Comparison of ENCODE assay signal across 18 cellular contexts in genomic region chr2:18479901-18480369, GRCh38.
DNase-seq lines count a peak whose midpoint lies in the region; ATAC-seq and TF ChIP-seq lines count a peak whose summit lies in the region.
"Had no signal": no experiment of that assay in that cellular context is flagged by ENCODE, and none has a peak within 500 bp of the region (broad histone marks: within the 10 kb centered on the region; RNA-seq: fewer than 3 reads in every experiment).

No MANE protein-coding gene starts in this region.

- no peak overlapping the region for H3K4me3 Mint-ChIP-seq in activated naive CD8-positive, alpha-beta T cell treated with anti-CD3 and anti-CD28 coated beads, Interleukin-2, amount 50 U/mL, for 24 hours
- H3K4me3 Mint-ChIP-seq in T-cell = no peak overlapping the region
- no peak overlapping the region for H3K4me3 Mint-ChIP-seq in naive thymus-derived CD4-positive, alpha-beta T cell
- H3K4me3 Mint-ChIP-seq: B cell; naive thymus-derived CD8-positive, alpha-beta T cell had no signal

- H3K27ac ChIP-seq in gastrocnemius medialis = peak overlapping the region in 1 of 4 donors; percentile 48
- no peak overlapping the region for H3K27ac ChIP-seq in naive thymus-derived CD4-positive, alpha-beta T cell (ENCODE audit: low read depth, low read length)
- H3K27ac ChIP-seq: prostate gland, RWPE1 had no signal

- TF ChIP-seq POLR2A in gastrocnemius medialis (IDR thresholded peaks at IDR 0.05) = no peak

- H3K27me3 Mint-ChIP-seq in activated naive CD8-positive, alpha-beta T cell treated with anti-CD3 and anti-CD28 coated beads, Interleukin-2, amount 50 U/mL, for 24 hours = peaks cover 4% of the 10 kb centered on the region
- H3K27me3 Mint-ChIP-seq in T-cell = peaks cover 2 to 9% of the 10 kb centered on the region in 2 donors
- H3K27me3 Mint-ChIP-seq in naive thymus-derived CD4-positive, alpha-beta T cell = peaks cover 0 to 9% (median 0%) of the 10 kb centered on the region in 5 donors

- H3K27ac Mint-ChIP-seq in activated naive CD8-positive, alpha-beta T cell treated with anti-CD3 and anti-CD28 coated beads, Interleukin-2, amount 50 U/mL, for 24 hours = no peak overlapping the region
- no peak overlapping the region for H3K27ac Mint-ChIP-seq in T-cell
- no peak overlapping the region for H3K27ac Mint-ChIP-seq in naive thymus-derived CD4-positive, alpha-beta T cell
- H3K27ac Mint-ChIP-seq: B cell; naive thymus-derived CD8-positive, alpha-beta T cell had no signal

- H3K9me3 ChIP-seq in adipocyte (ENCODE audit: control insufficient read depth, low read length) = no peaks in the 10 kb centered on the region
- H3K9me3 ChIP-seq in gastrocnemius medialis = no peaks in the 10 kb centered on the region
- H3K9me3 ChIP-seq in naive thymus-derived CD4-positive, alpha-beta T cell (ENCODE audit: control insufficient read depth in 2 of 3, low read length in 3 of 3) = no peaks in the 10 kb centered on the region
- H3K9me3 ChIP-seq: prostate gland had no signal

- H3K27me3 ChIP-seq in adipocyte (replicated peaks; ENCODE audit: control insufficient read depth, insufficient read depth, low read length) = no peaks in the 10 kb centered on the region
- H3K27me3 ChIP-seq in gastrocnemius medialis = no peaks in the 10 kb centered on the region
- no peaks in the 10 kb centered on the region for H3K27me3 ChIP-seq in naive thymus-derived CD4-positive, alpha-beta T cell (ENCODE audit: control insufficient read depth in 2 of 2, insufficient read depth in 2 of 2, low read length in 2 of 2)

- ATAC-seq in left cardiac atrium (peak; percentile 80 to 88), gastrocnemius medialis (peak; percentile 55 to 78), T-cell (replicated peaks in 1 of 4) (no peak)
- no peak for ATAC-seq in activated naive CD8-positive, alpha-beta T cell treated with anti-CD3 and anti-CD28 coated beads, Interleukin-2, amount 50 U/mL, for 24 hours
- ATAC-seq in naive thymus-derived CD4-positive, alpha-beta T cell = no peak
- ATAC-seq: naive thymus-derived CD8-positive, alpha-beta T cell had no signal

- H3K9ac ChIP-seq in adipocyte (ENCODE audit: low read length) = peak overlapping the region; percentile 65

- DNase-seq in AG20443 (ENCODE audit: low spot score) (peak; percentile 65), adipocyte (ENCODE audit: low read depth) (peak; percentile 42), left cardiac atrium (no peak), gastrocnemius medialis (peak; percentile 35 to 74), T-cell (no peak), LoVo (ENCODE audit: low spot score) (no peak)
- DNase-seq in activated naive CD8-positive, alpha-beta T cell treated with anti-CD3 and anti-CD28 coated beads, Interleukin-2, amount 50 U/mL, for 24 hours = no peak
- DNase-seq in naive thymus-derived CD4-positive, alpha-beta T cell = no peak
- DNase-seq: activated CD4-positive, alpha-beta T cell treated with anti-CD3 and anti-CD28 coated beads, Interleukin-2, amount 50 U/mL, for 4 hours; COR-L47; hypothalamus; KBM-7; mesendoderm; naive thymus-derived CD8-positive, alpha-beta T cell; NCI-H1930 had no signal

- H3K4me3 ChIP-seq in adipocyte (ENCODE audit: low read length) (peak overlapping the region; percentile 42), gastrocnemius medialis (no peak overlapping the region)
- H3K4me3 ChIP-seq in naive thymus-derived CD4-positive, alpha-beta T cell (ENCODE audit: low read length) = no peak overlapping the region
- H3K4me3 ChIP-seq: prostate gland had no signal

- H3K36me3 Mint-ChIP-seq in activated naive CD8-positive, alpha-beta T cell treated with anti-CD3 and anti-CD28 coated beads, Interleukin-2, amount 50 U/mL, for 24 hours (ENCODE audit: low read depth) = no peaks in the 10 kb centered on the region
- no peaks in the 10 kb centered on the region for H3K36me3 Mint-ChIP-seq in T-cell
- H3K36me3 Mint-ChIP-seq in naive thymus-derived CD4-positive, alpha-beta T cell = no peaks in the 10 kb centered on the region
- H3K36me3 Mint-ChIP-seq: naive thymus-derived CD8-positive, alpha-beta T cell had no signal

- no peaks in the 10 kb centered on the region for H3K36me3 ChIP-seq in adipocyte (ENCODE audit: control insufficient read depth, insufficient read depth, low read length, severe bottlenecking)
- no peaks in the 10 kb centered on the region for H3K36me3 ChIP-seq in gastrocnemius medialis
- H3K36me3 ChIP-seq in naive thymus-derived CD4-positive, alpha-beta T cell (ENCODE audit: control insufficient read depth in 2 of 3, insufficient read depth in 3 of 3, low read length in 3 of 3) = no peaks in the 10 kb centered on the region
- H3K36me3 ChIP-seq: prostate gland had no signal

- in situ Hi-C loops in gastrocnemius medialis (cut with MboI; ENCODE audit: low sequenced_read_pairs in 4 of 4) = no loop called here

- no peaks in the 10 kb centered on the region for H3K4me1 Mint-ChIP-seq in activated naive CD8-positive, alpha-beta T cell treated with anti-CD3 and anti-CD28 coated beads, Interleukin-2, amount 50 U/mL, for 24 hours
- H3K4me1 Mint-ChIP-seq in T-cell = no peaks in the 10 kb centered on the region
- no peaks in the 10 kb centered on the region for H3K4me1 Mint-ChIP-seq in naive thymus-derived CD4-positive, alpha-beta T cell
- H3K4me1 Mint-ChIP-seq: B cell; naive thymus-derived CD8-positive, alpha-beta T cell had no signal

- intact Hi-C loops in left cardiac atrium (cut with DNase I) (no loop called here), gastrocnemius medialis (cut with DNase I; ENCODE audit: low total_unique reads) (loop anchor here (5.0 kb wide), 1 partner anchor 38 kb away; no protein-coding TSS in a partner anchor)
- intact Hi-C loops in naive thymus-derived CD4-positive, alpha-beta T cell (cut with micrococcal nuclease) = no loop called here

- peaks cover 60% of the 10 kb centered on the region for H3K4me1 ChIP-seq in adipocyte (ENCODE audit: control insufficient read depth, insufficient read depth, low read length)
- no peaks in the 10 kb centered on the region for H3K4me1 ChIP-seq in gastrocnemius medialis
- no peaks in the 10 kb centered on the region for H3K4me1 ChIP-seq in naive thymus-derived CD4-positive, alpha-beta T cell (ENCODE audit: control insufficient read depth in 2 of 2, insufficient read depth in 2 of 2, low read length in 2 of 2)
- H3K4me1 ChIP-seq: prostate gland had no signal

- H3K9me3 Mint-ChIP-seq in activated naive CD8-positive, alpha-beta T cell treated with anti-CD3 and anti-CD28 coated beads, Interleukin-2, amount 50 U/mL, for 24 hours = no peaks in the 10 kb centered on the region
- no peaks in the 10 kb centered on the region for H3K9me3 Mint-ChIP-seq in T-cell
- no peaks in the 10 kb centered on the region for H3K9me3 Mint-ChIP-seq in naive thymus-derived CD4-positive, alpha-beta T cell
- H3K9me3 Mint-ChIP-seq: naive thymus-derived CD8-positive, alpha-beta T cell had no signal

- no peak for TF ChIP-seq CTCF in gastrocnemius medialis (IDR thresholded peaks at IDR 0.05 in 4 of 5, conservative IDR thresholded peaks at IDR 0.05 in 1 of 5)

- CTCF ChIA-PET in T-cell (lab: Charles Lee) = no interaction called here
- CTCF ChIA-PET in naive thymus-derived CD4-positive, alpha-beta T cell (lab: Charles Lee) = no interaction called here

- POLR2A ChIA-PET in T-cell (lab: Charles Lee) = no interaction called here
- POLR2A ChIA-PET in naive thymus-derived CD4-positive, alpha-beta T cell (lab: Charles Lee) = no interaction called here

Comparison
In these comparisons a context has a peak if more than half of its experiments do, and no peak if none do; other contexts are left out.
1. DNase-seq: peak in AG20443 (single experiment), adipocyte (single experiment) and gastrocnemius medialis (2 of 2); none in left cardiac atrium (single experiment), activated naive CD8-positive, alpha-beta T cell treated with anti-CD3 and anti-CD28 coated beads, Interleukin-2, amount 50 U/mL, for 24 hours (single experiment), T-cell (0 of 34), LoVo (single experiment) and naive thymus-derived CD4-positive, alpha-beta T cell (0 of 9).
2. ATAC-seq: peak in left cardiac atrium (2 of 2) and gastrocnemius medialis (2 of 2); none in activated naive CD8-positive, alpha-beta T cell treated with anti-CD3 and anti-CD28 coated beads, Interleukin-2, amount 50 U/mL, for 24 hours (single experiment), T-cell (0 of 4) and naive thymus-derived CD4-positive, alpha-beta T cell (single experiment).